3 cellular contexts compared by ENCODE assay signal in genomic region chr6:136901212-136901784, GRCh38.
TF ChIP-seq lines count a peak whose summit lies in the region.

No MANE protein-coding gene starts in this region.

TF ChIP-seq in A549, 52 proteins besides CTCF, POLR2A, EP300 and RAD21:
- peak; percentile 68 for TF ChIP-seq MAFK (IDR thresholded peaks at IDR 0.05; ENCODE audit: partially characterized antibody)
- no peak for TF ChIP-seq HOXB5 (CRISPR knock-in tag; IDR thresholded peaks at IDR 0.05)
- no peak for TF ChIP-seq HOXA7 (CRISPR knock-in tag; IDR thresholded peaks at IDR 0.05)
- TF ChIP-seq ZC3H11A (IDR thresholded peaks at IDR 0.05): no peak
- TF ChIP-seq FOXS1 (CRISPR knock-in tag; IDR thresholded peaks at IDR 0.05): no peak
- TF ChIP-seq USF2 (IDR thresholded peaks at IDR 0.05): no peak

TF ChIP-seq in IMR-90, 13 proteins besides CTCF, POLR2A, EP300 and RAD21:
- TF ChIP-seq MAZ (IDR thresholded peaks at IDR 0.05; ENCODE audit: borderline replicate concordance, low read depth, low read length): no peak
- no peak for TF ChIP-seq CEBPB (IDR thresholded peaks at IDR 0.05; ENCODE audit: low read depth, low read length)
- no peak for TF ChIP-seq FOS (IDR thresholded peaks at IDR 0.05; ENCODE audit: low read depth, low read length)
- no peak for TF ChIP-seq USF2 (IDR thresholded peaks at IDR 0.05; ENCODE audit: low read depth, low read length)
- TF ChIP-seq MAFK (IDR thresholded peaks at IDR 0.05; ENCODE audit: low read depth, low read length): peak; percentile 32; the same call in 1 of the 2 replicates
- no peak for TF ChIP-seq CHD1 (IDR thresholded peaks at IDR 0.05; ENCODE audit: low read depth, low read length)

TF ChIP-seq in K562, 482 proteins besides CTCF, POLR2A, EP300 and RAD21 (continues in another document):
- TF ChIP-seq MNT (conservative IDR thresholded peaks at IDR 0.05) (0 out of 4 replicates have a peak, but pooled peaks of 1 of the 2 experiments have one; percentile 24), CHD2 (IDR thresholded peaks at IDR 0.05; ENCODE audit: low read depth, low read length) (no peak), ZNF316 (IDR thresholded peaks at IDR 0.05) (peak; percentile 99), MGA (IDR thresholded peaks at IDR 0.05) (peak; percentile 31; the same call in 1 of the 2 replicates), NKRF (IDR thresholded peaks at IDR 0.05; ENCODE audit: borderline replicate concordance) (no peak), HMGXB4 (CRISPR knock-in tag; IDR thresholded peaks at IDR 0.05) (no peak), FOSL1 (tag; conservative IDR thresholded peaks at IDR 0.05) (peak; percentile 45), HMG20B (CRISPR knock-in tag; IDR thresholded peaks at IDR 0.05) (no peak), XRCC5 (IDR thresholded peaks at IDR 0.05; ENCODE audit: low read depth, low read length) (no peak), ZNF644 (tag; IDR thresholded peaks at IDR 0.05; ENCODE audit: low read depth) (no peak), DPF2 (IDR thresholded peaks at IDR 0.05) (peak; percentile 53; the same call in 1 of the 2 replicates), SP2 (IDR thresholded peaks at IDR 0.05; ENCODE audit: extremely low read depth, low read depth, low read length, poor library complexity, severe bottlenecking) (no peak), NFE2L1 (tag; IDR thresholded peaks at IDR 0.05; ENCODE audit: borderline replicate concordance, low read depth) (peak; percentile 55), BACH1 (tag; IDR thresholded peaks at IDR 0.05) (peak; percentile 76; the same call in 1 of the 2 replicates), ZNF274 (IDR thresholded peaks at IDR 0.05; ENCODE audit: borderline replicate concordance, low read depth, low read length) (no peak), HDAC8 (tag; IDR thresholded peaks at IDR 0.05) (no peak), ZBTB7A (IDR thresholded peaks at IDR 0.05; ENCODE audit: borderline replicate concordance, control insufficient read depth, low read depth, low read length) (0 out of 2 replicates have a peak, but pooled peaks have one; percentile 8), MAFG (tag; conservative IDR thresholded peaks at IDR 0.05) (peak; percentile 98), ZNF592 (IDR thresholded peaks at IDR 0.05) (peak; percentile 74), MAFF (IDR thresholded peaks at IDR 0.05; ENCODE audit: low read length) (peak; percentile 89), ZBTB11 (CRISPR knock-in tag; IDR thresholded peaks at IDR 0.05) (no peak), DACH1 (IDR thresholded peaks at IDR 0.05; ENCODE audit: partially characterized antibody) (no peak)
